ENCODE assay signal across 2 cellular contexts in the genomic region with DNA sequence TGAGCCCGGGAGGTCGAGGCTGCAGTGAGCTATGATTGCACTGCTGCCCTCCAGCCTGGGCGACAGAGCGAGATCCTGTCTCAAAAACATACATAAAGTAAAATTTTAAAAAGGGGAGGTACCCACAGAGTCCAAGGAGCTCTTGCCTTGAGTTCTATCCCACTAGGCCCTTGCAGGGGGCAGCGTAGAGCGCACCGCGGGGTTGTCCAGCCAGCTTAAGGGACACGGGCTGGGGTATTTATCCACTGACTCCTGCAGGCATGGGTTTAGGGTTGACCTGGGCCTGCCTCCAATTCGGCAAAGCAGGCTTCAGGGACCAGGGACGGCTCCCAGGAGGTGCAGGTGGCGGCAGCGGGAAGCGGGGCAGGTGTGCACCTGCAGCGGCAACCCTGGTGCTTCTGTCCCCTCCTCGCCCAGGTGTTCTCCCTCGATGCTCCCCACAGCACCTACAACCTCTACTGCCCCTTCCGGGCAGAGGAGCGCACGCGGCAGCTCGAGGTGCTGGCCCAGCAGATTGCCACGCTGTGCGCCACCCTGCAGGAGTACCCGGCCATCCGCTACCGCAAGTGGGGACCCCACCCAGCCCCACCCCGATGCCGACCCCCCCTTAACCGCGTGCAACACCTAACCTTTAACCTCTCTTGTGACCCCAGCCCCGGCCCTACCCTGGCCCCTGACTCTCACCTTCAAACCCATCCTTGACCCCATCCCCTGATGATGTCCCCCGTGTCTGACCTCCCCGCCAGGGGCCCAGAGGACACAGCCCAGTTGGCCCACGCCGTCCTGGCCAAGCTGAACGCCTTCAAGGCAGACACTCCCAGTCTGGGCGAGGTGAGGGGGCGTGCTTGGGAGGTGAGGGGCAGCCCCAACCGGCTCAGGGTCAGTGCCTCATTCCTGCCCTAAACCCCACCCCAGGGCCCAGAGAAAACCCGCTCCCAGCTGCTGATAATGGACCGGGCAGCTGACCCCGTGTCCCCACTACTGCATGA.
TF ChIP-seq lines count a peak whose summit lies in the region.

No MANE protein-coding gene starts in this region.

TF ChIP-seq in HCT116, 20 proteins besides CTCF, POLR2A, EP300 and RAD21 (continued from another document):
- TF ChIP-seq, protein P1, sequence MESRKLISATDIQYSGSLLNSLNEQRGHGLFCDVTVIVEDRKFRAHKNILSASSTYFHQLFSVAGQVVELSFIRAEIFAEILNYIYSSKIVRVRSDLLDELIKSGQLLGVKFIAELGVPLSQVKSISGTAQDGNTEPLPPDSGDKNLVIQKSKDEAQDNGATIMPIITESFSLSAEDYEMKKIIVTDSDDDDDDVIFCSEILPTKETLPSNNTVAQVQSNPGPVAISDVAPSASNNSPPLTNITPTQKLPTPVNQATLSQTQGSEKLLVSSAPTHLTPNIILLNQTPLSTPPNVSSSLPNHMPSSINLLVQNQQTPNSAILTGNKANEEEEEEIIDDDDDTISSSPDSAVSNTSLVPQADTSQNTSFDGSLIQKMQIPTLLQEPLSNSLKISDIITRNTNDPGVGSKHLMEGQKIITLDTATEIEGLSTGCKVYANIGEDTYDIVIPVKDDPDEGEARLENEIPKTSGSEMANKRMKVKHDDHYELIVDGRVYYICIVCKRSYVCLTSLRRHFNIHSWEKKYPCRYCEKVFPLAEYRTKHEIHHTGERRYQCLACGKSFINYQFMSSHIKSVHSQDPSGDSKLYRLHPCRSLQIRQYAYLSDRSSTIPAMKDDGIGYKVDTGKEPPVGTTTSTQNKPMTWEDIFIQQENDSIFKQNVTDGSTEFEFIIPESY (IDR thresholded peaks at IDR 0.05; ENCODE audit: extremely low read depth, insufficient replicate concordance, low read length), result no peak
- TF ChIP-seq YY1 (IDR thresholded peaks at IDR 0.05; ENCODE audit: extremely low read depth, insufficient replicate concordance, low read depth, low read length) (no peak), ZNF274 (IDR thresholded peaks at IDR 0.05; ENCODE audit: low read depth, low read length) (no peak), SRF (IDR thresholded peaks at IDR 0.05; ENCODE audit: low read depth) (no peak), CEBPB (IDR thresholded peaks at IDR 0.05; ENCODE audit: low read depth) (no peak), SP1 (IDR thresholded peaks at IDR 0.05; ENCODE audit: low read depth) (no peak)
- TF ChIP-seq, protein P2, sequence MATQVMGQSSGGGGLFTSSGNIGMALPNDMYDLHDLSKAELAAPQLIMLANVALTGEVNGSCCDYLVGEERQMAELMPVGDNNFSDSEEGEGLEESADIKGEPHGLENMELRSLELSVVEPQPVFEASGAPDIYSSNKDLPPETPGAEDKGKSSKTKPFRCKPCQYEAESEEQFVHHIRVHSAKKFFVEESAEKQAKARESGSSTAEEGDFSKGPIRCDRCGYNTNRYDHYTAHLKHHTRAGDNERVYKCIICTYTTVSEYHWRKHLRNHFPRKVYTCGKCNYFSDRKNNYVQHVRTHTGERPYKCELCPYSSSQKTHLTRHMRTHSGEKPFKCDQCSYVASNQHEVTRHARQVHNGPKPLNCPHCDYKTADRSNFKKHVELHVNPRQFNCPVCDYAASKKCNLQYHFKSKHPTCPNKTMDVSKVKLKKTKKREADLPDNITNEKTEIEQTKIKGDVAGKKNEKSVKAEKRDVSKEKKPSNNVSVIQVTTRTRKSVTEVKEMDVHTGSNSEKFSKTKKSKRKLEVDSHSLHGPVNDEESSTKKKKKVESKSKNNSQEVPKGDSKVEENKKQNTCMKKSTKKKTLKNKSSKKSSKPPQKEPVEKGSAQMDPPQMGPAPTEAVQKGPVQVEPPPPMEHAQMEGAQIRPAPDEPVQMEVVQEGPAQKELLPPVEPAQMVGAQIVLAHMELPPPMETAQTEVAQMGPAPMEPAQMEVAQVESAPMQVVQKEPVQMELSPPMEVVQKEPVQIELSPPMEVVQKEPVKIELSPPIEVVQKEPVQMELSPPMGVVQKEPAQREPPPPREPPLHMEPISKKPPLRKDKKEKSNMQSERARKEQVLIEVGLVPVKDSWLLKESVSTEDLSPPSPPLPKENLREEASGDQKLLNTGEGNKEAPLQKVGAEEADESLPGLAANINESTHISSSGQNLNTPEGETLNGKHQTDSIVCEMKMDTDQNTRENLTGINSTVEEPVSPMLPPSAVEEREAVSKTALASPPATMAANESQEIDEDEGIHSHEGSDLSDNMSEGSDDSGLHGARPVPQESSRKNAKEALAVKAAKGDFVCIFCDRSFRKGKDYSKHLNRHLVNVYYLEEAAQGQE (IDR thresholded peaks at IDR 0.05; ENCODE audit: low read depth), result no peak
- TF ChIP-seq, protein P3, sequence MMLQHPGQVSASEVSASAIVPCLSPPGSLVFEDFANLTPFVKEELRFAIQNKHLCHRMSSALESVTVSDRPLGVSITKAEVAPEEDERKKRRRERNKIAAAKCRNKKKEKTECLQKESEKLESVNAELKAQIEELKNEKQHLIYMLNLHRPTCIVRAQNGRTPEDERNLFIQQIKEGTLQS (IDR thresholded peaks at IDR 0.05), result no peak

TF ChIP-seq in WTC11, 78 proteins besides CTCF, POLR2A, EP300 and RAD21 (continued from another document):
- TF ChIP-seq TP53 (CRISPR knock-in tag; IDR thresholded peaks at IDR 0.05) (no peak), RORB (CRISPR knock-in tag; IDR thresholded peaks at IDR 0.05) (no peak)
- TF ChIP-seq, protein P4, sequence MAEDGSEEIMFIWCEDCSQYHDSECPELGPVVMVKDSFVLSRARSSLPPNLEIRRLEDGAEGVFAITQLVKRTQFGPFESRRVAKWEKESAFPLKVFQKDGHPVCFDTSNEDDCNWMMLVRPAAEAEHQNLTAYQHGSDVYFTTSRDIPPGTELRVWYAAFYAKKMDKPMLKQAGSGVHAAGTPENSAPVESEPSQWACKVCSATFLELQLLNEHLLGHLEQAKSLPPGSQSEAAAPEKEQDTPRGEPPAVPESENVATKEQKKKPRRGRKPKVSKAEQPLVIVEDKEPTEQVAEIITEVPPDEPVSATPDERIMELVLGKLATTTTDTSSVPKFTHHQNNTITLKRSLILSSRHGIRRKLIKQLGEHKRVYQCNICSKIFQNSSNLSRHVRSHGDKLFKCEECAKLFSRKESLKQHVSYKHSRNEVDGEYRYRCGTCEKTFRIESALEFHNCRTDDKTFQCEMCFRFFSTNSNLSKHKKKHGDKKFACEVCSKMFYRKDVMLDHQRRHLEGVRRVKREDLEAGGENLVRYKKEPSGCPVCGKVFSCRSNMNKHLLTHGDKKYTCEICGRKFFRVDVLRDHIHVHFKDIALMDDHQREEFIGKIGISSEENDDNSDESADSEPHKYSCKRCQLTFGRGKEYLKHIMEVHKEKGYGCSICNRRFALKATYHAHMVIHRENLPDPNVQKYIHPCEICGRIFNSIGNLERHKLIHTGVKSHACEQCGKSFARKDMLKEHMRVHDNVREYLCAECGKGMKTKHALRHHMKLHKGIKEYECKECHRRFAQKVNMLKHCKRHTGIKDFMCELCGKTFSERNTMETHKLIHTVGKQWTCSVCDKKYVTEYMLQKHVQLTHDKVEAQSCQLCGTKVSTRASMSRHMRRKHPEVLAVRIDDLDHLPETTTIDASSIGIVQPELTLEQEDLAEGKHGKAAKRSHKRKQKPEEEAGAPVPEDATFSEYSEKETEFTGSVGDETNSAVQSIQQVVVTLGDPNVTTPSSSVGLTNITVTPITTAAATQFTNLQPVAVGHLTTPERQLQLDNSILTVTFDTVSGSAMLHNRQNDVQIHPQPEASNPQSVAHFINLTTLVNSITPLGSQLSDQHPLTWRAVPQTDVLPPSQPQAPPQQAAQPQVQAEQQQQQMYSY (CRISPR knock-in tag; IDR thresholded peaks at IDR 0.05), result no peak
- TF ChIP-seq, protein P5, sequence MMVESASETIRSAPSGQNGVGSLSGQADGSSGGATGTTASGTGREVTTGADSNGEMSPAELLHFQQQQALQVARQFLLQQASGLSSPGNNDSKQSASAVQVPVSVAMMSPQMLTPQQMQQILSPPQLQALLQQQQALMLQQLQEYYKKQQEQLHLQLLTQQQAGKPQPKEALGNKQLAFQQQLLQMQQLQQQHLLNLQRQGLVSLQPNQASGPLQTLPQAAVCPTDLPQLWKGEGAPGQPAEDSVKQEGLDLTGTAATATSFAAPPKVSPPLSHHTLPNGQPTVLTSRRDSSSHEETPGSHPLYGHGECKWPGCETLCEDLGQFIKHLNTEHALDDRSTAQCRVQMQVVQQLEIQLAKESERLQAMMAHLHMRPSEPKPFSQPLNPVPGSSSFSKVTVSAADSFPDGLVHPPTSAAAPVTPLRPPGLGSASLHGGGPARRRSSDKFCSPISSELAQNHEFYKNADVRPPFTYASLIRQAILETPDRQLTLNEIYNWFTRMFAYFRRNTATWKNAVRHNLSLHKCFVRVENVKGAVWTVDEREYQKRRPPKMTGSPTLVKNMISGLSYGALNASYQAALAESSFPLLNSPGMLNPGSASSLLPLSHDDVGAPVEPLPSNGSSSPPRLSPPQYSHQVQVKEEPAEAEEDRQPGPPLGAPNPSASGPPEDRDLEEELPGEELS (CRISPR knock-in tag; IDR thresholded peaks at IDR 0.05), result no peak
- TF ChIP-seq, protein P6, sequence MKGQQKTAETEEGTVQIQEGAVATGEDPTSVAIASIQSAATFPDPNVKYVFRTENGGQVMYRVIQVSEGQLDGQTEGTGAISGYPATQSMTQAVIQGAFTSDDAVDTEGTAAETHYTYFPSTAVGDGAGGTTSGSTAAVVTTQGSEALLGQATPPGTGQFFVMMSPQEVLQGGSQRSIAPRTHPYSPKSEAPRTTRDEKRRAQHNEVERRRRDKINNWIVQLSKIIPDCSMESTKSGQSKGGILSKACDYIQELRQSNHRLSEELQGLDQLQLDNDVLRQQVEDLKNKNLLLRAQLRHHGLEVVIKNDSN (CRISPR knock-in tag; IDR thresholded peaks at IDR 0.05), result no peak
